ENCODE assay signal across 25 cellular contexts in genomic region chr1:200030791-200031190, GRCh38. TPM values are rescaled to one million over a fixed set of nuclear protein-coding genes. Genes with fewer than 3 reads are reported as not detected.
DNase-seq lines count a peak whose midpoint lies in the region; ATAC-seq, FAIRE-seq and TF ChIP-seq lines count a peak whose summit lies in the region.
"Had no signal": no experiment of that assay in that cellular context is flagged by ENCODE, and none has a peak within 500 bp of the region (broad histone marks: within the 10 kb centered on the region; RNA-seq: fewer than 3 reads in every experiment).

No MANE protein-coding gene starts in this region.

- no peak for TF ChIP-seq POLR2A in H1 (IDR thresholded peaks at IDR 0.05; ENCODE audit: control extremely low read depth in 1 of 2, low read depth in 2 of 2, low read length in 2 of 2)

- H3K14ac ChIP-seq in H1 (ENCODE audit: insufficient read length), result no peak overlapping the region

- no peak for ATAC-seq in GM23338
- ATAC-seq: GM12878, K562 had no signal

- H2BK12ac ChIP-seq in H1 (ENCODE audit: low read depth, low read length), result no peak overlapping the region

- H2AK5ac ChIP-seq in H1 (ENCODE audit: low read depth, low read length), result peak overlapping the region; percentile 17; the same call in 1 of the 2 replicates

- H4K20me1 ChIP-seq in GM23338 (replicated peaks; ENCODE audit: insufficient read depth) (no peaks in the 10 kb centered on the region), OCI-LY7 (ENCODE audit: insufficient read depth, low read length) (no peaks in the 10 kb centered on the region), H1 (replicated peaks in 1 of 2; ENCODE audit: control insufficient read depth in 1 of 2, insufficient read depth in 2 of 2, low read length in 2 of 2) (no peaks in the 10 kb centered on the region), smooth muscle cell (ENCODE audit: low read depth) (no peaks in the 10 kb centered on the region)
- H4K20me1 ChIP-seq: BLaER1 treated with 17β-estradiol and CSF1 and Interleukin-3, amounts not matched to agents 10 nM and 100 nM had no signal

- H3K4me3 Mint-ChIP-seq in GM23338, result no peak overlapping the region
- H3K4me3 Mint-ChIP-seq: HFFc6 had no signal

- no peak for TF ChIP-seq EP300 in H1 (IDR thresholded peaks at IDR 0.05; ENCODE audit: borderline replicate concordance in 1 of 2, low read depth in 2 of 2, low read length in 2 of 2)

- no peak overlapping the region for H3K18ac ChIP-seq in H1 (ENCODE audit: extremely low read depth, low read length)

- TF ChIP-seq RAD21 in H1 (IDR thresholded peaks at IDR 0.05 in 1 of 2, conservative IDR thresholded peaks at IDR 0.05 in 1 of 2; ENCODE audit: low read depth in 2 of 2, low read length in 2 of 2), result no peak

- DNase-seq in GM23338 (ENCODE audit: low spot score), result no peak
- DNase-seq in OCI-LY7 (ENCODE audit: low spot score), result peak; percentile 15
- no peak for DNase-seq in H1 (ENCODE audit: low read depth in 1 of 2, low spot score in 2 of 2)
- no peak for DNase-seq in smooth muscle cell (lab: John Stamatoyannopoulos, UW; ENCODE audit: unreplicated experiment)
- no peak for DNase-seq in SW480 (ENCODE audit: low spot score)
- no peak for DNase-seq in frontal cortex (ENCODE audit: low spot score in 2 of 2)
- DNase-seq in NCI-H2107 treated with DMSO at 0.1 percent for 48 hours (lab: John Stamatoyannopoulos, UW; ENCODE audit: unreplicated experiment), result no peak
- DNase-seq: CD4-positive, alpha-beta memory T cell; DND-41; HFFc6; MG63; NCI-H1417; NCI-H1694 treated with DMSO at 0.1 percent for 48 hours; NCI-H2081 treated with DMSO at 0.1 percent for 48 hours; NCI-H446 treated with DMSO at 0.1 percent for 48 hours; NCI-H526 treated with DMSO at 0.1 percent for 48 hours; SJCRH30; T-helper 1 cell had no signal

- no peak for TF ChIP-seq CTCF in GM23338 (conservative IDR thresholded peaks at IDR 0.05; ENCODE audit: low read depth in 2 of 2)
- TF ChIP-seq CTCF in OCI-LY7 (conservative IDR thresholded peaks at IDR 0.05; ENCODE audit: low read length), result no peak
- TF ChIP-seq CTCF in H1 (IDR thresholded peaks at IDR 0.05; ENCODE audit: control extremely low read depth in 1 of 3, insufficient read depth in 1 of 3, low read depth in 1 of 3, low read length in 3 of 3), result no peak
- no peak for TF ChIP-seq CTCF in smooth muscle cell (IDR thresholded peaks at IDR 0.05; ENCODE audit: borderline replicate concordance, insufficient read depth, poor library complexity, severe bottlenecking)

- H3K79me1 ChIP-seq in H1 (ENCODE audit: low read depth, low read length), result no peaks in the 10 kb centered on the region

- H3K9ac ChIP-seq in H1 (replicated peaks in 1 of 4; ENCODE audit: extremely low read depth in 1 of 4, low read depth in 3 of 4, low read length in 3 of 4) (no peak overlapping the region), smooth muscle cell (ENCODE audit: low read depth) (no peak overlapping the region)
- H3K9ac ChIP-seq: BLaER1 treated with 17β-estradiol and CSF1 and Interleukin-3, amounts not matched to agents 10 nM and 100 nM had no signal

- peaks cover 61% of the 10 kb centered on the region for H3K27me3 ChIP-seq in GM23338 (ENCODE audit: insufficient read depth)
- peaks cover 5 to 59% (median 37%) of the 10 kb centered on the region in 4 experiments; a peak in 6 of 7 replicates for H3K27me3 ChIP-seq in H1 (replicated peaks in 1 of 4; ENCODE audit: control insufficient read depth in 3 of 4, extremely low read depth in 1 of 4, insufficient read depth in 3 of 4, low read length in 3 of 4)
- peaks cover 94% of the 10 kb centered on the region for H3K27me3 ChIP-seq in smooth muscle cell (ENCODE audit: low read depth)
- H3K27me3 ChIP-seq: SJCRH30 had no signal

- H4K8ac ChIP-seq in H1 (ENCODE audit: extremely low read depth, insufficient read depth, low read length), result no peak overlapping the region

- H3K4me1 Mint-ChIP-seq in GM23338, result peaks cover 20% of the 10 kb centered on the region

- no peak overlapping the region for H2BK20ac ChIP-seq in H1 (ENCODE audit: low read length)

- H3K27ac ChIP-seq in GM23338 (ENCODE audit: low read depth), result no peak overlapping the region
- no peak overlapping the region for H3K27ac ChIP-seq in OCI-LY7 (ENCODE audit: low read depth, low read length, poor library complexity, severe bottlenecking)
- no peak overlapping the region for H3K27ac ChIP-seq in H1 (ENCODE audit: low read depth, low read length)
- H3K27ac ChIP-seq in smooth muscle cell (ENCODE audit: low read depth), result no peak overlapping the region
- H3K27ac ChIP-seq: BLaER1 treated with 17β-estradiol and CSF1 and Interleukin-3, amounts not matched to agents 10 nM and 100 nM; SJCRH30 had no signal

- no peak overlapping the region for H4K91ac ChIP-seq in H1 (replicated peaks; ENCODE audit: insufficient read length, low read length)

- FAIRE-seq in H1 (lab: Jason Lieb, UNC) (no peak), frontal cortex (lab: Jason Lieb, UNC) (no peak)
- FAIRE-seq: GM12878, H54, K562, RCC 7860 had no signal

- intact Hi-C loops in OCI-LY7 (cut with micrococcal nuclease; ENCODE audit: unreplicated experiment), result loop anchor here (10.0 kb wide), 1 partner anchor 346 kb away; no protein-coding TSS in a partner anchor

- H2AFZ ChIP-seq in GM23338, result no peak overlapping the region
- H2AFZ ChIP-seq in OCI-LY7 (ENCODE audit: low read length), result no peak overlapping the region
- H2AFZ ChIP-seq in H1 (ENCODE audit: low read length), result no peak overlapping the region
- H2AFZ ChIP-seq in smooth muscle cell (ENCODE audit: low read depth), result no peak overlapping the region

- no peak overlapping the region for H3K56ac ChIP-seq in H1 (replicated peaks; ENCODE audit: insufficient read length, low read depth, low read length)

- peaks cover 21% of the 10 kb centered on the region for H3F3A ChIP-seq in GM23338 (replicated peaks; ENCODE audit: low read depth)
- no peaks in the 10 kb centered on the region for H3F3A ChIP-seq in smooth muscle cell (ENCODE audit: low read depth)

- no peaks in the 10 kb centered on the region; the same call in 2 of the 3 replicates for H3K9me3 Mint-ChIP-seq in GM23338
- H3K9me3 Mint-ChIP-seq: CD4-positive, alpha-beta memory T cell; HFFc6 had no signal

- H3K23ac ChIP-seq in H1 (ENCODE audit: insufficient read length), result no peak overlapping the region

- no peak overlapping the region for H3K27ac Mint-ChIP-seq in GM23338
- H3K27ac Mint-ChIP-seq: CD4-positive, alpha-beta memory T cell; HFFc6 had no signal

- BruUV-seq in OCI-LY7 (replicated peaks; lab: Mats Ljungman, UMichigan), result no TSS peak

- H2BK15ac ChIP-seq in H1 (ENCODE audit: low read length), result no peak overlapping the region

- H3K4me3 ChIP-seq in GM23338 (no peak overlapping the region; the same call in 1 of the 2 replicates), OCI-LY7 (ENCODE audit: low read depth, low read length, poor library complexity, severe bottlenecking) (peak overlapping the region; percentile 2), H1 (ENCODE audit: extremely low read depth in 1 of 4, insufficient read depth in 2 of 4, low read depth in 3 of 4, low read length in 4 of 4) (no peak overlapping the region), smooth muscle cell (peak overlapping the region; percentile 73)
- H3K4me3 ChIP-seq: BLaER1 treated with 17β-estradiol and CSF1 and Interleukin-3, amounts not matched to agents 10 nM and 100 nM; GM12878; K562; MG63; SJCRH30 had no signal

- peaks cover 4% of the 10 kb centered on the region; the same call in 1 of the 2 replicates for H3K36me3 ChIP-seq in GM23338 (ENCODE audit: insufficient read depth)
- no peaks in the 10 kb centered on the region for H3K36me3 ChIP-seq in OCI-LY7 (ENCODE audit: insufficient read depth, low read length)
- H3K36me3 ChIP-seq in H1 (ENCODE audit: control insufficient read depth in 2 of 4, insufficient read depth in 4 of 4, low read length in 3 of 4), result no peaks in the 10 kb centered on the region
- no peaks in the 10 kb centered on the region for H3K36me3 ChIP-seq in smooth muscle cell (ENCODE audit: low read depth)
- H3K36me3 ChIP-seq: BLaER1 treated with 17β-estradiol and CSF1 and Interleukin-3, amounts not matched to agents 10 nM and 100 nM; MG63; SJCRH30 had no signal

- peaks cover 21% of the 10 kb centered on the region for H3K23me2 ChIP-seq in H1 (ENCODE audit: low read depth, low read length)

- peak overlapping the region; percentile 86; the same call in 1 of the 2 replicates for H3K4me2 ChIP-seq in GM23338
- H3K4me2 ChIP-seq in OCI-LY7 (ENCODE audit: low read length), result peak overlapping the region; percentile 66
- no peak overlapping the region; a peak in 1 of 4 replicates for H3K4me2 ChIP-seq in H1 (ENCODE audit: insufficient read depth in 1 of 2, low read depth in 2 of 2, low read length in 2 of 2)
- no peak overlapping the region for H3K4me2 ChIP-seq in smooth muscle cell
- H3K4me2 ChIP-seq: BLaER1 treated with 17β-estradiol and CSF1 and Interleukin-3, amounts not matched to agents 10 nM and 100 nM had no signal

- no peak overlapping the region for H2BK5ac ChIP-seq in H1 (ENCODE audit: low read depth, low read length)

- POLR2A ChIA-PET in OCI-LY7 (lab: Charles Lee), result interaction anchor here (0.5 to 5.2 kb wide), 7 partner anchors 9 to 138 kb away, joined by 3 to 52 read pairs (median 3); no protein-coding TSS in a partner anchor
- POLR2A ChIA-PET in H1 (lab: Charles Lee; ENCODE audit: partially characterized antibody), result interaction anchor here (1.1 to 3.6 kb wide), 2 partner anchors 8 to 14 kb away, joined by 3 to 13 read pairs; no protein-coding TSS in a partner anchor

- CTCF ChIA-PET in OCI-LY7 (lab: Charles Lee; ENCODE audit: unreplicated experiment) (no interaction called here), H1 (lab: Charles Lee; ENCODE audit: partially characterized antibody) (interaction anchor here (0.6 to 0.7 kb wide), 2 partner anchors 8 to 250 kb away, joined by 3 read pairs; no protein-coding TSS in a partner anchor)

- H3K9me2 ChIP-seq in GM23338 (ENCODE audit: insufficient read depth) (no peaks in the 10 kb centered on the region), OCI-LY7 (ENCODE audit: insufficient read depth, low read length) (no peaks in the 10 kb centered on the region)

- no peaks in the 10 kb centered on the region for H3K36me3 Mint-ChIP-seq in GM23338 (ENCODE audit: low read depth)
- H3K36me3 Mint-ChIP-seq: CD4-positive, alpha-beta memory T cell had no signal

- peaks cover 25% of the 10 kb centered on the region for H3K27me3 Mint-ChIP-seq in GM23338 (ENCODE audit: insufficient read depth, low read depth, poor library complexity)

- no peak overlapping the region for H2BK120ac ChIP-seq in H1 (replicated peaks; ENCODE audit: low read depth, low read length)

- no peak overlapping the region for H3K4ac ChIP-seq in H1 (replicated peaks; ENCODE audit: insufficient read length, low read depth, low read length)

- peaks cover 43% of the 10 kb centered on the region for H3K4me1 ChIP-seq in GM23338 (ENCODE audit: insufficient read depth)
- peaks cover 32% of the 10 kb centered on the region for H3K4me1 ChIP-seq in OCI-LY7 (ENCODE audit: insufficient read depth, low read length, poor library complexity, severe bottlenecking)
- peaks cover 2 to 17% (median 6%) of the 10 kb centered on the region in 4 experiments; a peak in 6 of 7 replicates for H3K4me1 ChIP-seq in H1 (replicated peaks in 1 of 4; ENCODE audit: control insufficient read depth in 3 of 4, insufficient read depth in 4 of 4, low read length in 3 of 4)
- H3K4me1 ChIP-seq in smooth muscle cell (ENCODE audit: low read depth), result peaks cover 16% of the 10 kb centered on the region
- H3K4me1 ChIP-seq: BLaER1 treated with 17β-estradiol and CSF1 and Interleukin-3, amounts not matched to agents 10 nM and 100 nM; SJCRH30 had no signal

- H3K79me2 ChIP-seq in GM23338 (replicated peaks; ENCODE audit: insufficient read depth) (no peaks in the 10 kb centered on the region), OCI-LY7 (ENCODE audit: insufficient read depth, low read depth, low read length) (no peaks in the 10 kb centered on the region), H1 (ENCODE audit: control insufficient read depth in 1 of 2, insufficient read depth in 2 of 2, low read length in 2 of 2) (no peaks in the 10 kb centered on the region), smooth muscle cell (ENCODE audit: low read depth) (no peaks in the 10 kb centered on the region)

- H3K9me3 ChIP-seq in OCI-LY7 (ENCODE audit: low read length) (no peaks in the 10 kb centered on the region), H1 (ENCODE audit: insufficient read depth in 2 of 2, low read depth in 1 of 2, low read length in 1 of 2) (no peaks in the 10 kb centered on the region), smooth muscle cell (replicated peaks; ENCODE audit: low read depth) (no peaks in the 10 kb centered on the region)
- H3K9me3 ChIP-seq: MG63, SJCRH30 had no signal

- no peak overlapping the region for H4K5ac ChIP-seq in H1 (ENCODE audit: insufficient read length, low read depth, low read length)

- WGBS in H1 (ENCODE audit: extremely low coverage in 1 of 2, insufficient coverage in 1 of 2, insufficient read length in 1 of 2, insufficient replicate concordance in 2 of 2, low coverage in 1 of 2, low lambda C conversion rate in 2 of 2, missing lambda C conversion rate in 1 of 2), 2 experiments, result 72% methylated on average over 4 of the region's 4 CpGs; no CpG with 5 or more reads in 1 of the 2 experiments
- WGBS in smooth muscle cell (ENCODE audit: low lambda C conversion rate), result 80% methylated on average over 4 of the region's 4 CpGs

RNA-seq across cellular contexts. Expression of gene NR5A2, which starts 3.3 kb away (rescaled TPM):
- 8.8 and 13.1 TPM in 2 replicates for total RNA-seq in GM23338 (2014; rRNA removed; shearing (Covaris generic))
- polyA plus RNA-seq in GM23338 (2016; fragmentation: Nextera tagmentation; extraction: Ambion mirVana) (4.4 and 4.5 TPM in 2 replicates), H1 (2011; rRNA removed) (1.7 and 2.1 TPM in 2 replicates), smooth muscle cell (0.14 and 0.18 TPM in 2 replicates)
- 1.1 and 2.3 TPM in 2 replicates for total RNA-seq in OCI-LY7 (2014; rRNA removed; shearing (Covaris generic))
- total RNA-seq in OCI-LY7 (2022) (3.9 and 5.4 TPM in 2 replicates), smooth muscle cell (0.22 and 0.36 TPM in 2 replicates), frontal cortex (under 0.01 TPM)
- 11.6 and 11.7 TPM in 2 replicates for total RNA-seq in H1 (2021; fragmentation: NEBNext Ultra II Directional; extraction: Animal tissue kit (Norgen Biotek cat#: 25700))
- 2.4 TPM for polyA plus RNA-seq in H1 (2011; cell fraction: cytosol; rRNA removed)
- 4.2 TPM for polyA plus RNA-seq in H1 (2011; cell fraction: nucleus; rRNA removed)
- 1.9 to 4.9 TPM (median 2.8 TPM) in 4 replicates for polyA plus RNA-seq in H1 (2012, experiment 1 of 2)
- 0.30 TPM for polyA plus RNA-seq in H1 (2012, experiment 2 of 2)
- 8.1 TPM for polyA plus RNA-seq in H1 (2013, experiment 1 of 2)
- polyA plus RNA-seq in H1 (2013, experiment 2 of 2), result 8.4 TPM
- 6.8 and 9.6 TPM in 2 replicates for polyA minus RNA-seq in H1 (2011; rRNA and poly(A)+ RNA removed)
- 3.2 TPM for polyA minus RNA-seq in H1 (2011; cell fraction: cytosol; rRNA and poly(A)+ RNA removed)
- polyA minus RNA-seq in H1 (2011; cell fraction: nucleus; rRNA and poly(A)+ RNA removed), result 18.6 TPM
- total RNA-seq: A673; CD4-positive, alpha-beta memory T cell; LHCN-M2 had no signal
- polyA plus RNA-seq: CD4-positive, alpha-beta memory T cell had no signal

Comparison
In these comparisons a context has a peak if more than half of its experiments do, and no peak if none do; other contexts are left out.
1. H3K4me2 ChIP-seq: peak in GM23338 (single experiment) and OCI-LY7 (single experiment); none in H1 (0 of 2) and smooth muscle cell (single experiment).
2. H3K4me3 ChIP-seq: peak in OCI-LY7 (single experiment) and smooth muscle cell (single experiment); none in GM23338 (single experiment) and H1 (0 of 4).